In genomic region chr7:146902728-146903127, GRCh38 we compare ENCODE assay signal across 16 cellular contexts.
DNase-seq lines count a peak whose midpoint lies in the region; ATAC-seq and TF ChIP-seq lines count a peak whose summit lies in the region.
"Had no signal": no experiment of that assay in that cellular context is flagged by ENCODE, and none has a peak within 500 bp of the region (broad histone marks: within the 10 kb centered on the region; RNA-seq: fewer than 3 reads in every experiment).

No MANE protein-coding gene starts in this region.

- H3K9me3 ChIP-seq in HEK293 (ENCODE audit: control insufficient read depth, insufficient read depth, low read depth, low read length): no peaks in the 10 kb centered on the region
- H3K9me3 ChIP-seq in PC-3 (ENCODE audit: low read length): no peaks in the 10 kb centered on the region

- no peaks in the 10 kb centered on the region for H3K27me3 ChIP-seq in PC-3 (ENCODE audit: low read length)
- no peaks in the 10 kb centered on the region for H3K27me3 ChIP-seq in mesendoderm (ENCODE audit: insufficient read depth, low read length, poor library complexity)

- WGBS in mesendoderm (ENCODE audit: extremely low coverage, insufficient coverage, low lambda C conversion rate): no CpG with 5 or more reads among the region's 8 CpGs

- H3K18ac ChIP-seq in mesendoderm (ENCODE audit: low read length): no peak overlapping the region

- POLR2A ChIA-PET in HEK293 (lab: Yijun Ruan, JAX) (no interaction called here), PC-3 (lab: Charles Lee; ENCODE audit: unreplicated experiment) (no interaction called here)

- no peaks in the 10 kb centered on the region for H4K20me1 ChIP-seq in PC-3 (ENCODE audit: low read length)

- H3F3A ChIP-seq in PC-3 (ENCODE audit: low read length, unreplicated experiment): no peaks in the 10 kb centered on the region

- H2BK5ac ChIP-seq in mesendoderm (ENCODE audit: low read length): no peak overlapping the region

- H2BK15ac ChIP-seq in mesendoderm (replicated peaks; ENCODE audit: low read depth): no peak overlapping the region

- H2BK120ac ChIP-seq in mesendoderm (ENCODE audit: low read depth, low read length): no peak overlapping the region

- H3K9me2 ChIP-seq in PC-3 (replicated peaks; ENCODE audit: low read length): no peaks in the 10 kb centered on the region

- H3K36me3 ChIP-seq in HEK293 (ENCODE audit: control insufficient read depth in 2 of 2, insufficient read depth in 1 of 2, low read length in 2 of 2): no peaks in the 10 kb centered on the region
- H3K36me3 ChIP-seq in PC-3 (ENCODE audit: low read depth, low read length): no peaks in the 10 kb centered on the region
- no peaks in the 10 kb centered on the region for H3K36me3 ChIP-seq in mesendoderm (ENCODE audit: control insufficient read depth, insufficient read depth, low read length)

- H3K4me2 ChIP-seq in PC-3 (ENCODE audit: low read length): no peak overlapping the region
- no peak overlapping the region for H3K4me2 ChIP-seq in mesendoderm (ENCODE audit: low read length)

- no peak overlapping the region for H3K23ac ChIP-seq in mesendoderm (ENCODE audit: low read length)

- ATAC-seq in PC-3: no peak
- ATAC-seq: CD8-positive, alpha-beta T cell; T-cell had no signal

- no peaks in the 10 kb centered on the region for H3K79me1 ChIP-seq in mesendoderm (ENCODE audit: low read length)

- H4K5ac ChIP-seq in mesendoderm (ENCODE audit: low read length): no peak overlapping the region

- H3K56ac ChIP-seq in mesendoderm (ENCODE audit: low read length): no peak overlapping the region

- no peak overlapping the region for H3K27ac ChIP-seq in HEK293 (ENCODE audit: extremely low read depth, low read depth, low read length)
- H3K27ac ChIP-seq in PC-3 (ENCODE audit: low read length): no peak overlapping the region
- H3K27ac ChIP-seq in mesendoderm (ENCODE audit: low read depth, low read length): no peak overlapping the region

- intact Hi-C loops in PC-3 (cut with micrococcal nuclease): no loop called here

- H2AK5ac ChIP-seq in mesendoderm (ENCODE audit: low read length): no peak overlapping the region

- H3K4me3 ChIP-seq in HEK293 (ENCODE audit: low read depth, low read length): no peak overlapping the region
- H3K4me3 ChIP-seq in PC-3 (ENCODE audit: low read length): no peak overlapping the region
- H3K4me3 ChIP-seq in mesendoderm (ENCODE audit: low read length): no peak overlapping the region

- in situ Hi-C loops in Caki2 (cut with HindIII; ENCODE audit: low pct_unique_long_range_greater_than_20kb, low sequenced_read_pairs): no loop called here

- H3K79me2 ChIP-seq in PC-3 (ENCODE audit: low read length): no peaks in the 10 kb centered on the region
- H3K79me2 ChIP-seq in mesendoderm (ENCODE audit: control insufficient read depth, insufficient read depth, low read length): no peaks in the 10 kb centered on the region

- no peak overlapping the region for H2AFZ ChIP-seq in PC-3 (ENCODE audit: low read length)

- H3K4ac ChIP-seq in mesendoderm (ENCODE audit: low read depth, low read length): no peak overlapping the region

- H3K9ac ChIP-seq in PC-3 (ENCODE audit: low read length) (no peak overlapping the region), mesendoderm (ENCODE audit: low read length) (no peak overlapping the region)

- peak; percentile 30 for DNase-seq in Caki2 (ENCODE audit: low read depth)
- DNase-seq in PC-3: peak; percentile 7
- DNase-seq in mesendoderm: peak; percentile 2
- no peak for DNase-seq in NCI-H1092 (lab: John Stamatoyannopoulos, UW)
- no peak for DNase-seq in C1 segment of cervical spinal cord (lab: John Stamatoyannopoulos, UW)
- no peak for DNase-seq in NCI-H524 (lab: John Stamatoyannopoulos, UW)
- DNase-seq: CD8-positive, alpha-beta T cell; DMS79 treated with DMSO at 0.1 percent for 48 hours; GDM1; KBM-7; NCI-H1092 treated with DMSO at 0.1 percent for 48 hours; NCI-H345; NCI-H526 treated with DMSO at 0.1 percent for 48 hours; T-cell; T-helper 9 cell had no signal

- TF ChIP-seq CTCF in HEK293 (tag by site-specific recombination; IDR thresholded peaks at IDR 0.05) (no peak), PC-3 (conservative IDR thresholded peaks at IDR 0.05; ENCODE audit: low read depth, low read length) (no peak)

- no peak overlapping the region for H4K8ac ChIP-seq in mesendoderm (ENCODE audit: low read depth, low read length)

- H3K4me1 ChIP-seq in HEK293 (ENCODE audit: control insufficient read depth, insufficient read depth, low read length): no peaks in the 10 kb centered on the region
- no peaks in the 10 kb centered on the region for H3K4me1 ChIP-seq in PC-3 (ENCODE audit: insufficient read depth, low read length)
- no peaks in the 10 kb centered on the region for H3K4me1 ChIP-seq in mesendoderm (ENCODE audit: control insufficient read depth, low read depth, low read length)

- CTCF ChIA-PET in HEK293 (lab: Yijun Ruan, JAX) (no interaction called here), PC-3 (lab: Charles Lee) (no interaction called here)

- no TSS peak for BruUV-seq in PC-3 (replicated peaks; lab: Mats Ljungman, UMichigan)

TF ChIP-seq in HEK293, 187 proteins besides CTCF, POLR2A, EP300 and RAD21 (continues in another document):
- no peak for TF ChIP-seq ZNF169 (tag by site-specific recombination; IDR thresholded peaks at IDR 0.05)
- TF ChIP-seq ZSCAN18 (tag by site-specific recombination; IDR thresholded peaks at IDR 0.05): no peak
- no peak for TF ChIP-seq ZNF777 (tag by site-specific recombination; IDR thresholded peaks at IDR 0.05; ENCODE audit: borderline replicate concordance)
- no peak for TF ChIP-seq ZNF354C (tag by site-specific recombination; IDR thresholded peaks at IDR 0.05; ENCODE audit: borderline replicate concordance, low read depth)
- TF ChIP-seq ATF2 (tag by site-specific recombination; IDR thresholded peaks at IDR 0.05; ENCODE audit: low read depth): 0 out of 2 replicates have a peak, but pooled peaks have one; percentile 24
- TF ChIP-seq ZNF518A (tag by site-specific recombination; conservative IDR thresholded peaks at IDR 0.05; ENCODE audit: low read depth): no peak

Comparison
In these comparisons a context has a peak if more than half of its experiments do, and no peak if none do; other contexts are left out.
1. DNase-seq: peak in Caki2 (single experiment), PC-3 (single experiment) and mesendoderm (single experiment); none in NCI-H1092 (single experiment), C1 segment of cervical spinal cord (0 of 14) and NCI-H524 (0 of 2).